In the genomic region with DNA sequence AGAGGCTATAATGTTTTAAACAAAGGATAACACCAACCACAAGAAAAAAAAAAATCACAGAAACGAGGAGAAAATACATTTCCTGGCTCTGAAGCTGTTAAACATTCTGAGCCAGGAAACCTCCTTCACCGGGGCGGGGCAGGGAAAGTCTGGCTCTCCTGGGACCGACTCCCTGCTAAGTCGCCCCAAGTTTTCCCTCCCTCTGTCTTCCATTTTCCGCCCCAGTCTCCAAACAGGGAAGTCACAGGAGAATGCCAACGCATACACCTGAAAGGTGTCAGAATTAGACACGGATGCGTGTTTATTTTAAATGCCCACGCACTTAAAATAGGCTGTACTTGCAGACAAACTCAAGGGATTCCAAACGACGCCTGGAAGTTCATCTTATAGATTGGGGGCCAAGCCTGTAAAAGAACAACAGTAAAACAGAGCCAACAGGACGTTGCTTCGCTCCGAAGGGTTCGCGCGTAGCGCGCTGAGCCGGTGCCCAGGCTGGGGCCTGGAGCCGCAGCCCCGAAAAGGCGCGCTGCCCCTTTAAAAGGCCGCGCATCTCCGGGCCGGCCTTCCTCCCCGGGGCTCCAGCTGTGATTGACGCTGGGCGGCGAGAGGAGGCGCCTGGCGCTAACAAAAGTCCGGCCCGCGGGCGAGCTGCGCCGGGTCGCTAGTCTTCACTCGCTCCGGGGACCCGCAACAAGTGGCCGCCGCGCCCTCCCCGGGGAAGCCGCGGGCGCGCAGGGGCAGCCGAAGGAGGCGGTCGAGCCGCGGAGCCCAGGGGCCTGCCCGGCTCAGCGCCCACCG, we compare ENCODE assay signal across 9 cellular contexts. TPM values are rescaled to one million over a fixed set of nuclear protein-coding genes. Genes with fewer than 3 reads are reported as not detected.
A peak's percentile ranks its signal among the peaks of the same experiment; 100 is the strongest.
DNase-seq lines count a peak whose midpoint lies in the region; ATAC-seq and TF ChIP-seq lines count a peak whose summit lies in the region.
"Had no signal": no experiment of that assay in that cellular context is flagged by ENCODE, and none has a peak within 500 bp of the region (broad histone marks: within the 10 kb centered on the region; RNA-seq: fewer than 3 reads in every experiment).

A gene (plus strand): TSS at position 653 of the 798 bp plus-strand sequence.

- intact Hi-C loops in ascending aorta (cut with DNase I) = loop anchor here (2.0 to 10.0 kb wide), 5 partner anchors 119 to 835 kb away; a partner anchor contains a TSS

- DNase-seq in DMS 273 treated with DMSO at 0.1 percent for 48 hours (lab: John Stamatoyannopoulos, UW) (peak; percentile 45), HPDE6-E6E7 (ENCODE audit: extremely low spot score) (peak; percentile 2), ascending aorta (ENCODE audit: low spot score in 2 of 2) (peak in 1 of 2 donors; percentile 85), hippocampal formation (lab: John Stamatoyannopoulos, UW) (peak; percentile 69 to 80), putamen (ENCODE audit: low spot score) (peak; percentile 87)
- no peak for DNase-seq in effector CD4-positive, alpha-beta T cell

- ATAC-seq in HG02973 (IDR thresholded peaks at IDR 0.05; ENCODE audit: unreplicated experiment) = no peak
- ATAC-seq in GM21367 (IDR thresholded peaks at IDR 0.05; ENCODE audit: unreplicated experiment) = no peak

- H3K27ac ChIP-seq in ascending aorta = peak within 1 kb of the TSS; percentile 85 to 94
- H3K27ac ChIP-seq: HL-60 had no signal

- no peaks in the 10 kb centered on the region for H3K9me3 ChIP-seq in ascending aorta

- peaks cover 3 to 18% of the 10 kb centered on the region in 2 donors for H3K4me1 ChIP-seq in ascending aorta

- peak in 1 of 3 experiments; percentile 35 for TF ChIP-seq CTCF in ascending aorta (IDR thresholded peaks at IDR 0.05)

- H3K4me3 ChIP-seq in ascending aorta = peak within 1 kb of the TSS; percentile 77 to 90

- no peaks in the 10 kb centered on the region for H3K27me3 ChIP-seq in ascending aorta

- H3K36me3 ChIP-seq in ascending aorta = no peaks in the 10 kb centered on the region

RNA-seq across cellular contexts. Expression of the gene that starts here (rescaled TPM):
- total RNA-seq in ascending aorta = 30.4 TPM
